8 cellular contexts compared by ENCODE assay signal in genomic region chr1:205568469-205569361, GRCh38.
DNase-seq lines count a peak whose midpoint lies in the region; ATAC-seq and TF ChIP-seq lines count a peak whose summit lies in the region.

No MANE protein-coding gene starts in this region.

- peaks cover 3 to 9% (median 5%) of the 10 kb centered on the region in 5 experiments for H3K9me3 Mint-ChIP-seq in brain

- no peaks in the 10 kb centered on the region for H3K9me3 ChIP-seq in right lobe of liver
- H3K9me3 ChIP-seq in testis, result no peaks in the 10 kb centered on the region

- H3K27ac ChIP-seq in right lobe of liver (no peak overlapping the region), testis (no peak overlapping the region)

- intact Hi-C loops in right lobe of liver (cut with DNase I), result no loop called here
- intact Hi-C loops in testis (cut with DNase I; ENCODE audit: low total_unique reads), result no loop called here

- WGBS in right lobe of liver (ENCODE audit: insufficient coverage, low coverage, low lambda C conversion rate, missing lambda C conversion rate), result 19% methylated on average over 5 of the region's 90 CpGs
- 3 to 22% methylated on average over 1 to 67 of the region's 90 CpGs for WGBS in testis, 2 donors

- no peak overlapping the region for H3K4me3 ChIP-seq in right lobe of liver
- H3K4me3 ChIP-seq in testis, result peak overlapping the region; percentile 34 to 44

- no peak for TF ChIP-seq CTCF in brain (conservative IDR thresholded peaks at IDR 0.05)
- TF ChIP-seq CTCF in right lobe of liver (IDR thresholded peaks at IDR 0.05), result no peak
- TF ChIP-seq CTCF in testis (IDR thresholded peaks at IDR 0.05), result no peak

- H3K4me1 Mint-ChIP-seq in brain, result peaks cover 10% of the 10 kb centered on the region

- H3K36me3 Mint-ChIP-seq in brain, result no peaks in the 10 kb centered on the region

- H3K4me3 Mint-ChIP-seq in brain, result peak overlapping the region; percentile 76 to 78 (median 76)

- ATAC-seq in right lobe of liver, result peak; percentile 20 to 45 (median 28)
- ATAC-seq in HG03045 (IDR thresholded peaks at IDR 0.05; ENCODE audit: unreplicated experiment), result no peak

- peak overlapping the region in 1 of 5 experiments; percentile 20 for H3K27ac Mint-ChIP-seq in brain

- no peak for TF ChIP-seq POLR2A in right lobe of liver (IDR thresholded peaks at IDR 0.05)
- TF ChIP-seq POLR2A in testis (IDR thresholded peaks at IDR 0.05), result no peak

- DNase-seq in NCI-H82 (lab: John Stamatoyannopoulos, UW), result peak; percentile 55
- DNase-seq in NCI-H82 treated with DMSO at 0.1 percent for 48 hours (lab: John Stamatoyannopoulos, UW; ENCODE audit: unreplicated experiment), result no peak
- DNase-seq in right lobe of liver, result peak in 1 of 3 donors; percentile 23
- DNase-seq in testis, result no peak
- DNase-seq in HCEC 1CT, result no peak
- no peak for DNase-seq in hepatic stellate cell (ENCODE audit: low spot score)

- peaks cover 0 to 9% of the 10 kb centered on the region in 2 donors for H3K27me3 ChIP-seq in right lobe of liver
- no peaks in the 10 kb centered on the region for H3K27me3 ChIP-seq in testis

- peaks cover 78% of the 10 kb centered on the region for H3K27me3 Mint-ChIP-seq in brain

- H3K4me1 ChIP-seq in right lobe of liver (no peaks in the 10 kb centered on the region), testis (no peaks in the 10 kb centered on the region)

- H3K36me3 ChIP-seq in right lobe of liver (no peaks in the 10 kb centered on the region), testis (ENCODE audit: low read depth, missing control alignments) (no peaks in the 10 kb centered on the region)

Comparison
In these comparisons a context has a peak if more than half of its experiments do, and no peak if none do; other contexts are left out.
1. H3K4me3 ChIP-seq: peak in testis (2 of 2); none in right lobe of liver (0 of 3).